In the genomic region with DNA sequence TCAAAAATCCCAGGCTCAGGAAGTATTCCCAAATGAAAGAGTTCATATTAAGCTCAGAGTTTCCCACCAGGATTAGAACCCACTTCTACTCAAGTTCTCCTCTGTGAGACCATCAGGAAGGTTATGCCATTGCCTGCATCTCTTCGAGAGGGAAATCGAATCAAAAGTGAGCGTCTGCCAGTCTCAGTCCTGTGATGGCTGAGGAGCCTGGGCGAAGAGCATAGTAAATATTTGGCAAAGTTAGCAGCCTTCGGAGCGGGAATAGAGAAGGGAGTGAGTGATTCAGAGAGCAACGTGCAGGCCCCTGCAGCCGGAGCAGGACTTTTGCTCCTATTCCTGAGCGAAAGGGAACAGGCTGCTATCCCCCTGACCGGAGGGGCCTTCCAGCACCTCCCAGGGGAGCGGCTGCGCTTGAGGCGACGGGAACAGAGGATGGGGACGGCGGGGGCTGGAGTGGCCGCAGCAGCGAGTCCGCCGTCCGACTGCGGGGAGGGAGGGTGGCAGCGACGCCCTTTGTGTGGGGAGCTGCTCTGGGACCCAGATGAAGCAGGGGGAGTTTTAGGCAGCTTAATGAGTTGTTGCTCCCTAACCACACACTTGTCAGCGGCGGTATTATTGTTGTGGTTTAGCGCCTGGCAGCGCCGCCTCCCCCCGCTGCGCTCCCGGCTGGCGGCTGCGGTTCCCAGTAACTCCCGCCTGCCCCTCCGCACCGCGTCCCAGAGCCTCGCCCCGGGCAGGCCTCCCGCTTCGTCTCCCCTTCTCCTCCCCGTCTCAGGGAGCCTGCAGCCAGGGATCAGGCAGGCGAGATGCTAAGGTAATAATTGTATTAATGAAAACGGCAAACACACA, we compare ENCODE assay signal across 9 cellular contexts. TPM values are rescaled to one million over a fixed set of nuclear protein-coding genes. Genes with fewer than 3 reads are reported as not detected.
A peak's percentile ranks its signal among the peaks of the same experiment; 100 is the strongest.
DNase-seq lines count a peak whose midpoint lies in the region; ATAC-seq and TF ChIP-seq lines count a peak whose summit lies in the region.
"Had no signal": no experiment of that assay in that cellular context is flagged by ENCODE, and none has a peak within 500 bp of the region (broad histone marks: within the 10 kb centered on the region; RNA-seq: fewer than 3 reads in every experiment).

No MANE protein-coding gene starts in this region.

- H3K9ac ChIP-seq in parathyroid adenoma = no peak overlapping the region

- no peaks in the 10 kb centered on the region for H3K27me3 ChIP-seq in parathyroid adenoma (ENCODE audit: control insufficient read depth, insufficient read depth, low read length)

- peaks cover 14% of the 10 kb centered on the region for H3K27me3 Mint-ChIP-seq in glutamatergic neuron (ENCODE audit: unreplicated experiment)

- peak overlapping the region; percentile 62 for H3K27ac Mint-ChIP-seq in glutamatergic neuron (ENCODE audit: unreplicated experiment)

- H3K36me3 Mint-ChIP-seq in glutamatergic neuron (ENCODE audit: unreplicated experiment) = peaks cover 4% of the 10 kb centered on the region

- no peaks in the 10 kb centered on the region for H3K79me2 ChIP-seq in parathyroid adenoma

- no peaks in the 10 kb centered on the region for H3K4me1 ChIP-seq in parathyroid adenoma

- DNase-seq in DMS 273 (lab: John Stamatoyannopoulos, UW; ENCODE audit: unreplicated experiment) (peak; percentile 71), DMS 273 treated with DMSO at 0.1 percent for 48 hours (lab: John Stamatoyannopoulos, UW) (no peak), HPDE6-E6E7 (ENCODE audit: extremely low spot score) (peak; percentile 23), glutamatergic neuron (peak; percentile 68)
- DNase-seq in activated T-cell treated with anti-CD3 and anti-CD28 coated beads, Interleukin-2, amount 50 U/mL, for 1 hour = peak; percentile 29

- peaks cover 35% of the 10 kb centered on the region for H3K4me1 Mint-ChIP-seq in glutamatergic neuron (ENCODE audit: low read depth, unreplicated experiment)

- H2AFZ ChIP-seq in parathyroid adenoma = peak overlapping the region; percentile 62

- no peak overlapping the region for H3K27ac ChIP-seq in parathyroid adenoma
- H3K27ac ChIP-seq: 22Rv1 had no signal

- peak overlapping the region; percentile 96 for H3K4me3 Mint-ChIP-seq in glutamatergic neuron (ENCODE audit: unreplicated experiment)

- no peaks in the 10 kb centered on the region for H3K36me3 ChIP-seq in parathyroid adenoma (ENCODE audit: control insufficient read depth, insufficient read depth, low read length)

- H3K4me3 ChIP-seq in parathyroid adenoma (ENCODE audit: low read depth, low read length) = peak overlapping the region; percentile 45

- peaks cover 8% of the 10 kb centered on the region for H3K9me3 Mint-ChIP-seq in glutamatergic neuron (ENCODE audit: unreplicated experiment)

- TF ChIP-seq CTCF in glutamatergic neuron (IDR thresholded peaks at IDR 0.05; ENCODE audit: partially characterized antibody, unreplicated experiment) = no peak
- TF ChIP-seq CTCF in parathyroid adenoma (IDR thresholded peaks at IDR 0.05) = no peak

- peak overlapping the region; percentile 67 for H3K4me2 ChIP-seq in parathyroid adenoma (ENCODE audit: low read length)

- no peaks in the 10 kb centered on the region for H3K9me3 ChIP-seq in parathyroid adenoma (ENCODE audit: control insufficient read depth, low read length)

- ATAC-seq in HG03521 (IDR thresholded peaks at IDR 0.05; ENCODE audit: unreplicated experiment) (no peak), GM18867 (IDR thresholded peaks at IDR 0.05; ENCODE audit: unreplicated experiment) (no peak)

RNA-seq across cellular contexts. Expression of gene NRGN, which starts 21.7 kb away (rescaled TPM):
- total RNA-seq in glutamatergic neuron (ENCODE audit: unreplicated experiment) = 28.9 TPM

RNA-seq across cellular contexts. Expression of gene VSIG2, which starts 34.0 kb away (rescaled TPM):
- total RNA-seq in glutamatergic neuron (ENCODE audit: unreplicated experiment) = not detected

RNA-seq across cellular contexts. Expression of gene ESAM, which starts 44.1 kb away (rescaled TPM):
- total RNA-seq in glutamatergic neuron (ENCODE audit: unreplicated experiment) = 0.54 TPM

RNA-seq across cellular contexts. Expression of gene SPA17, which starts 44.3 kb away (rescaled TPM):
- 4.6 TPM for total RNA-seq in glutamatergic neuron (ENCODE audit: unreplicated experiment)

RNA-seq across cellular contexts. Expression of gene SIAE, which starts 44.5 kb away (rescaled TPM):
- total RNA-seq in glutamatergic neuron (ENCODE audit: unreplicated experiment) = 4.5 TPM
